In the genomic region with DNA sequence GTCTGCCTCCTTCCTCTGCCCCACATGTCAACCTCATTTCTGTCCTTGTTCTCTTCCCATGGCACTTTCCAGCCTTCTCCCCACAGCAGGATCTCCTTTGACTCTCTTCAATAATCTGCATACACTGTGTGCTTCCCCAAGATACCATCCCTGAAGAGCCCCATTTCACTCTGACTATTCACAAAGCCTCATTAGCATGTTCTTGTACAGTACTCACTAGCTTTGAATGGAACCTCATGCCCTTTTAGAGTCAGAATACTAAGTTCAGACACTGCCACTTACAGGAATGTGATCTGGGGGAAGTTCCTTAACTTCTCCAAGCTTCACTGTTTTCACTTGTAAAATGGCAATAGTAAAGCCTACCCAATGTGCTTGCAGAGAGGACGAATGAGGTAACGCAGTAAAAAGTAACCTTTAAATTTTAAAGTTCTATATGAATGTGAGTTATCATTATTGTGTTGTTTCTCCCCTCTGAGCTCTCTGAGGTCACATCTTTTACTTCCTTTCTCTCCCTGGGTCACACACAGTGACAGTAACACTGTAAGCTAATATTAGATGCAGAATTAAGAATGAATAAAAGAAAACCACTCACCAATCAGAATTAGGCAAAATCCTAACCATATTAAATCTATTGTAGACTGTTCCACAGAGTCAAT, we compare ENCODE assay signal across 9 cellular contexts.
DNase-seq lines count a peak whose midpoint lies in the region; ATAC-seq and TF ChIP-seq lines count a peak whose summit lies in the region.
"Had no signal": no experiment of that assay in that cellular context is flagged by ENCODE, and none has a peak within 500 bp of the region (broad histone marks: within the 10 kb centered on the region; RNA-seq: fewer than 3 reads in every experiment).

No MANE protein-coding gene starts in this region.

- in situ Hi-C loops in GM13976 (cut with MboI; ENCODE audit: low sequenced_read_pairs, unreplicated experiment) = no loop called here

- peak; percentile 73 for ATAC-seq in HG02610 (IDR thresholded peaks at IDR 0.05; ENCODE audit: unreplicated experiment)
- no peak for ATAC-seq in T-helper 17 cell

- no peak for DNase-seq in T-helper 2 cell treated with Interferon-gamma antibody and Interleukin-4, amounts not matched to agents 5 μg/mL and 100 μg/mL, for 36 hours (ENCODE audit: low spot score)
- DNase-seq in T-helper 2 cell (no peak), T-helper 17 cell (no peak), renal cortical epithelial cell (ENCODE audit: low read depth) (peak; percentile 48), posterior vena cava (ENCODE audit: low spot score) (no peak), GM13976 (ENCODE audit: low spot score) (no peak), retina (no peak)
- DNase-seq: activated CD8-positive, alpha-beta memory T cell treated with anti-CD3 and anti-CD28 coated beads, Interleukin-2, amount 50 U/mL, for 4 hours had no signal

- peaks cover 11% of the 10 kb centered on the region for H3K27me3 Mint-ChIP-seq in T-helper 2 cell treated with Interferon-gamma antibody and Interleukin-4, amounts not matched to agents 5 μg/mL and 100 μg/mL, for 36 hours (ENCODE audit: low read depth)
- peaks cover 30% of the 10 kb centered on the region for H3K27me3 Mint-ChIP-seq in T-helper 17 cell

- H3K9me3 Mint-ChIP-seq in T-helper 2 cell treated with Interferon-gamma antibody and Interleukin-4, amounts not matched to agents 5 μg/mL and 100 μg/mL, for 36 hours = peaks cover 6% of the 10 kb centered on the region

- peaks cover 4% of the 10 kb centered on the region for H3K36me3 Mint-ChIP-seq in T-helper 2 cell treated with Interferon-gamma antibody and Interleukin-4, amounts not matched to agents 5 μg/mL and 100 μg/mL, for 36 hours (ENCODE audit: low read depth)
- no peaks in the 10 kb centered on the region for H3K36me3 Mint-ChIP-seq in T-helper 17 cell (ENCODE audit: low read depth)

- H3K9me3 ChIP-seq in T-helper 17 cell (ENCODE audit: control insufficient read depth, low read length, poor library complexity, severe bottlenecking) = no peaks in the 10 kb centered on the region

- intact Hi-C loops in posterior vena cava (cut with DNase I) = no loop called here

- TF ChIP-seq CTCF in GM13976 (IDR thresholded peaks at IDR 0.05; ENCODE audit: borderline replicate concordance, control extremely low read depth, extremely low read depth, insufficient read depth, missing control alignments) = no peak

- no peak overlapping the region for H3K4me3 Mint-ChIP-seq in T-helper 2 cell treated with Interferon-gamma antibody and Interleukin-4, amounts not matched to agents 5 μg/mL and 100 μg/mL, for 36 hours
- H3K4me3 Mint-ChIP-seq in T-helper 17 cell = no peak overlapping the region

- H3K27ac Mint-ChIP-seq in T-helper 2 cell treated with Interferon-gamma antibody and Interleukin-4, amounts not matched to agents 5 μg/mL and 100 μg/mL, for 36 hours = peak overlapping the region; percentile 28
- H3K27ac Mint-ChIP-seq in T-helper 17 cell = peak overlapping the region; percentile 8

- peaks cover 54% of the 10 kb centered on the region for H3K4me1 Mint-ChIP-seq in T-helper 2 cell treated with Interferon-gamma antibody and Interleukin-4, amounts not matched to agents 5 μg/mL and 100 μg/mL, for 36 hours (ENCODE audit: low read depth)
- H3K4me1 Mint-ChIP-seq in T-helper 17 cell = peaks cover 11% of the 10 kb centered on the region
